1 cellular context compared by ENCODE assay signal in genomic region chr21:33944185-33944763, GRCh38.
A peak's percentile ranks its signal among the peaks of the same experiment; 100 is the strongest.
TF ChIP-seq lines count a peak whose summit lies in the region.

No MANE protein-coding gene starts in this region.

TF ChIP-seq in K562, 482 proteins besides CTCF, POLR2A, EP300 and RAD21 (continued from another document):
- TF ChIP-seq ZFP36 (IDR thresholded peaks at IDR 0.05; ENCODE audit: low read depth, low read length, partially characterized antibody) (peak; percentile 43), ZNF785 (CRISPR knock-in tag; IDR thresholded peaks at IDR 0.05) (no peak), ZNF280A (IDR thresholded peaks at IDR 0.05; ENCODE audit: low read depth, partially characterized antibody) (peak; percentile 14), BCOR (IDR thresholded peaks at IDR 0.05) (peak; percentile 49; the same call in 1 of the 2 replicates), RBM25 (IDR thresholded peaks at IDR 0.05; ENCODE audit: low read depth, low read length, severe bottlenecking) (peak; percentile 13), ESRRA (IDR thresholded peaks at IDR 0.05; ENCODE audit: borderline replicate concordance, low read depth) (no peak), AFF1 (IDR thresholded peaks at IDR 0.05; ENCODE audit: low read depth in 1 of 2, partially characterized antibody in 2 of 2) (peak in 1 of 2 experiments; percentile 100)
